In the genomic region with DNA sequence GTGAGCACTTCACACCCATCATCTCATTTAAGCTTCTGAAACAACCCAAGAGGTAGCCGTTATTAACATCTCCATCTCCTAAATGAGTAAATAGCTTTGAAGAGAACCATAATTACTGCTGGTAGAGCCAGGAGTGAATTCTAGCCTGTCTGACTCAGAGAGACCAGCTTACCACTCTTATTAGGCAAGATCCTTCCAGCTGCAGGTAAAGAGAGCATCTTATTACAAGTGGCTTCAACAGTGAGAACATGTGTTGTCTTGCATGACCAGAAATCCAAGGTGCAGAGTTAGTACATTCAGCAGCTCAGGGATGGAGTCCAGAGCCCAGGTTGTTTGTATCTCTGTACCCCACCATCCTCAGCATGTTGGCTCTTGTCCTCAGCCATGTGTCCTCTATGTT, we compare ENCODE assay signal across 21 cellular contexts. TPM values are rescaled to one million over a fixed set of nuclear protein-coding genes. Genes with fewer than 3 reads are reported as not detected.
A peak's percentile ranks its signal among the peaks of the same experiment; 100 is the strongest.
DNase-seq lines count a peak whose midpoint lies in the region; ATAC-seq, FAIRE-seq and TF ChIP-seq lines count a peak whose summit lies in the region.
"Had no signal": no experiment of that assay in that cellular context is flagged by ENCODE, and none has a peak within 500 bp of the region (broad histone marks: within the 10 kb centered on the region; RNA-seq: fewer than 3 reads in every experiment).

No MANE protein-coding gene starts in this region.

- no peaks in the 10 kb centered on the region for H3K9me1 ChIP-seq in keratinocyte (ENCODE audit: control insufficient read depth, extremely low read depth, insufficient read depth, low read length)

- H3K4me3 ChIP-seq in RWPE2 (ENCODE audit: severe bottlenecking) (no peak overlapping the region), keratinocyte (ENCODE audit: control insufficient read depth in 2 of 3, extremely low read depth in 1 of 3, insufficient read depth in 2 of 3, low read depth in 1 of 3, low read length in 3 of 3) (no peak overlapping the region), brain microvascular endothelial cell (ENCODE audit: low read depth, low read length) (no peak overlapping the region)
- H3K4me3 ChIP-seq: GM12878, SJCRH30 had no signal

- no peak for TF ChIP-seq CTCF in RWPE2 (IDR thresholded peaks at IDR 0.05; ENCODE audit: poor library complexity, severe bottlenecking)
- no peak for TF ChIP-seq CTCF in keratinocyte (optimal IDR thresholded peaks at IDR 0.05 in 1 of 3, IDR thresholded peaks at IDR 0.05 in 1 of 3, conservative IDR thresholded peaks at IDR 0.05 in 1 of 3; ENCODE audit: extremely low read depth in 1 of 3, insufficient read depth in 2 of 3, low read length in 3 of 3)
- TF ChIP-seq CTCF in brain microvascular endothelial cell (IDR thresholded peaks at IDR 0.05; ENCODE audit: low read depth, low read length, missing control alignments) = no peak

- H3K4me1 ChIP-seq in RWPE2 (ENCODE audit: insufficient read depth, poor library complexity, severe bottlenecking) (peaks cover 28% of the 10 kb centered on the region), keratinocyte (ENCODE audit: control insufficient read depth, extremely low read depth, insufficient read depth, low read length) (peaks cover 5% of the 10 kb centered on the region)
- H3K4me1 ChIP-seq: SJCRH30 had no signal

- dilution Hi-C loops in keratinocyte (cut with MboI; ENCODE audit: extremely low pct_ligation_motif_present, low sequenced_read_pairs) = no loop called here

- in situ Hi-C loops in brain microvascular endothelial cell (cut with HindIII; ENCODE audit: low pct_ligation_motif_present, low sequenced_read_pairs) = no loop called here

- H2AFZ ChIP-seq in keratinocyte (ENCODE audit: control insufficient read depth, low read length) = no peak overlapping the region

- ATAC-seq in RWPE2 (ENCODE audit: low read depth) = peak; percentile 82
- ATAC-seq in HG03432 (IDR thresholded peaks at IDR 0.05; ENCODE audit: unreplicated experiment) = no peak
- ATAC-seq: GM12878, Panc1, T-cell had no signal

- H3K79me2 ChIP-seq in keratinocyte (ENCODE audit: control insufficient read depth, insufficient read depth, low read length) = no peaks in the 10 kb centered on the region

- H3K9me3 ChIP-seq in RWPE2 (ENCODE audit: severe bottlenecking) = no peaks in the 10 kb centered on the region
- no peaks in the 10 kb centered on the region for H3K9me3 ChIP-seq in keratinocyte (ENCODE audit: control insufficient read depth, low read depth, low read length)
- H3K9me3 ChIP-seq: SJCRH30 had no signal

- H3K4me2 ChIP-seq in keratinocyte (ENCODE audit: control insufficient read depth, extremely low read depth, insufficient read depth, low read depth, low read length) = no peak overlapping the region

- H3K27me3 ChIP-seq in RWPE2 (ENCODE audit: insufficient read depth, poor library complexity, severe bottlenecking) (no peaks in the 10 kb centered on the region), keratinocyte (ENCODE audit: control insufficient read depth, extremely low read depth, insufficient read depth, low read length) (no peaks in the 10 kb centered on the region), brain microvascular endothelial cell (replicated peaks) (no peaks in the 10 kb centered on the region)
- H3K27me3 ChIP-seq: SJCRH30 had no signal

- no peaks in the 10 kb centered on the region for H4K20me1 ChIP-seq in keratinocyte (ENCODE audit: control insufficient read depth, extremely low read depth, insufficient read depth, low read length)

- no peaks in the 10 kb centered on the region for H3K36me3 ChIP-seq in RWPE2 (ENCODE audit: low read depth)
- H3K36me3 ChIP-seq in keratinocyte (ENCODE audit: control insufficient read depth in 2 of 2, extremely low read depth in 1 of 2, insufficient read depth in 2 of 2, low read length in 2 of 2) = no peaks in the 10 kb centered on the region
- no peaks in the 10 kb centered on the region for H3K36me3 ChIP-seq in brain microvascular endothelial cell (replicated peaks)
- H3K36me3 ChIP-seq: SJCRH30 had no signal

- DNase-seq in DMS79 treated with DMSO at 0.1 percent for 48 hours (lab: John Stamatoyannopoulos, UW) (peak; percentile 63), HPDE6-E6E7 (ENCODE audit: extremely low spot score) (peak; percentile 74), RWPE2 (ENCODE audit: low spot score) (no peak), keratinocyte (ENCODE audit: low read depth, low spot score) (no peak), GM19240 (ENCODE audit: insufficient read length, low spot score) (no peak), brain microvascular endothelial cell (no peak)
- DNase-seq in activated CD4-positive, alpha-beta T cell treated with anti-CD3 and anti-CD28 coated beads for 1 hour = no peak
- DNase-seq: CD4-positive, CD25-positive, alpha-beta regulatory T cell; H7; KG1; NCI-H1105; NCI-H1930; NCI-H2171 treated with DMSO at 0.1 percent for 48 hours; NCI-H446 treated with DMSO at 0.1 percent for 48 hours; NK-92 treated with Interleukin-12 subunit alpha and Interleukin-12 subunit beta, amount 100 ng/mL, for 24 hours; SJCRH30; T-cell had no signal

- H3K9ac ChIP-seq in keratinocyte (ENCODE audit: control insufficient read depth, extremely low read depth, insufficient read depth, low read length) = no peak overlapping the region

- FAIRE-seq in keratinocyte (lab: Jason Lieb, UNC) = peak; percentile 89
- FAIRE-seq: GM12878, HTR-8/SVneo had no signal

- H3K27ac ChIP-seq in RWPE2 (ENCODE audit: poor library complexity, severe bottlenecking) (no peak overlapping the region), keratinocyte (ENCODE audit: control insufficient read depth, insufficient read depth, low read length) (no peak overlapping the region), brain microvascular endothelial cell (no peak overlapping the region)
- H3K27ac ChIP-seq: SJCRH30 had no signal

RNA-seq across cellular contexts. Expression of a gene that starts 10.9 kb away (rescaled TPM):
- 3.6 to 5.0 TPM (median 4.6 TPM) in 3 replicates for polyA plus RNA-seq in keratinocyte
- polyA plus RNA-seq in keratinocyte (2011; ENCODE audit: low read depth) = 8.0 TPM
- polyA plus RNA-seq in keratinocyte (2011; cell fraction: cytosol; rRNA removed) = 5.5 and 5.6 TPM in 2 replicates
- polyA plus RNA-seq in keratinocyte (2011; cell fraction: nucleus; rRNA removed) = 4.9 and 5.9 TPM in 2 replicates
- 5.2 and 8.2 TPM in 2 replicates for polyA plus RNA-seq in keratinocyte (2012; ENCODE audit: low replicate concordance)
- polyA minus RNA-seq in keratinocyte = 5.1 to 9.3 TPM (median 8.1 TPM) in 3 replicates
- polyA minus RNA-seq in keratinocyte (2011; cell fraction: cytosol; rRNA and poly(A)+ RNA removed) = 4.0 TPM
- polyA minus RNA-seq in keratinocyte (2011; cell fraction: nucleus; rRNA and poly(A)+ RNA removed) = 2.5 and 3.6 TPM in 2 replicates

Comparison
In these comparisons a context has a peak if more than half of its experiments do, and no peak if none do; other contexts are left out.
1. DNase-seq: peak in DMS79 treated with DMSO at 0.1 percent for 48 hours (single experiment) and HPDE6-E6E7 (single experiment); none in RWPE2 (single experiment), keratinocyte (single experiment), GM19240 (single experiment), activated CD4-positive, alpha-beta T cell treated with anti-CD3 and anti-CD28 coated beads for 1 hour (single experiment) and brain microvascular endothelial cell (single experiment).